23 cellular contexts compared by ENCODE assay signal in the genomic region with DNA sequence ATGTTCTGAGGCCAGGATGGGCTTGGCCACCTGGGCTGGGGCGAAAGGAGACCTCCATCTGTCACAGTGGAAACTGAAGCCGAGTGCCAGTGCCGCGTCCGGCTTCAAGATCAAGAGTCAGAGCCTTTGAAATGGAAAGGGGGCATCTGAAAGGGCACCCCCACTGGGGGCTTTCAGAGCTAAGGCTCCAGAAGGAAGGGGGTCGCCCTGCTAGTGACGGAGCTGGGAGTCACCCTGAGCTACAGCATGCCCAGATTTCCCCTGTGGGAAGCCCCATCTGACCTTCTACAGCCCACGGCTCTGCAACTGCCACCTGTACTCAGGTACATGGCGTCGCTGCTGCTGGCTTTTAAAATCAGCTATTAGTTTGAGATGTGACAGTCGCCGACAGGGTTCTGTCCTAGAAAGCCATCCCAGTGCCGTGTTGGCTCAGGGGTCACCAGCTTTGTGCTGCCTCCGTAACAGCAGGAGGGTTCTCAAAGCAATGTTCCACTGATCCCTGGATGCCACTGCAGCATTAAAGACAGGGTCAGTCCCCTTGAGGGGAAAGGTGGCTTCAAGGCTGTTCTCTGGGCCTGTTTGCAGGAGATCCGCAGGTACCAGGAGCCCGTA. TPM values are rescaled to one million over a fixed set of nuclear protein-coding genes. Genes with fewer than 3 reads are reported as not detected.
DNase-seq lines count a peak whose midpoint lies in the region; ATAC-seq and TF ChIP-seq lines count a peak whose summit lies in the region.
"Had no signal": no experiment of that assay in that cellular context is flagged by ENCODE, and none has a peak within 500 bp of the region (broad histone marks: within the 10 kb centered on the region; RNA-seq: fewer than 3 reads in every experiment).

No MANE protein-coding gene starts in this region.

- peaks cover 42% of the 10 kb centered on the region for H3K36me3 Mint-ChIP-seq in activated T-helper 17 cell treated with anti-CD3 and anti-CD28 coated beads, Interleukin-2, amount 50 U/mL, for 72 hours (ENCODE audit: low read depth)

- no peaks in the 10 kb centered on the region for H3K4me1 Mint-ChIP-seq in activated T-helper 17 cell treated with anti-CD3 and anti-CD28 coated beads, Interleukin-2, amount 50 U/mL, for 72 hours
- H3K4me1 Mint-ChIP-seq: activated CD4-positive, alpha-beta T cell treated with anti-CD3 and anti-CD28 coated beads, Interleukin-2, amount 10 ng/mL, durations not matched to agents 7 days and 5 days had no signal

- peak overlapping the region; percentile 61 for H3K27ac ChIP-seq in left ventricle myocardium inferior (replicated peaks)
- no peak overlapping the region for H3K27ac ChIP-seq in neuronal stem cell (replicated peaks; ENCODE audit: low read length)
- no peak overlapping the region for H3K27ac ChIP-seq in vagina
- H3K27ac ChIP-seq: KMS-11, psoas muscle had no signal

- no peak overlapping the region for H4K8ac ChIP-seq in neuronal stem cell (ENCODE audit: low read depth, low read length)

- TF ChIP-seq CTCF in left ventricle myocardium inferior (IDR thresholded peaks at IDR 0.05; ENCODE audit: borderline replicate concordance), result no peak
- no peak for TF ChIP-seq CTCF in vagina (IDR thresholded peaks at IDR 0.05)

- H2BK5ac ChIP-seq in neuronal stem cell (ENCODE audit: low read length), result peak overlapping the region; percentile 19

- H2BK15ac ChIP-seq in neuronal stem cell (ENCODE audit: low read length), result no peak overlapping the region

- no peak for DNase-seq in left ventricle myocardium inferior
- no peak for DNase-seq in Right ventricle myocardium inferior (ENCODE audit: missing footprints)
- no peak for DNase-seq in neuronal stem cell (ENCODE audit: low spot score)
- DNase-seq in vagina (ENCODE audit: extremely low spot score in 2 of 2), result peak; percentile 72
- DNase-seq: activated CD4-positive, alpha-beta T cell treated with anti-CD3 and anti-CD28 coated beads, Interleukin-2, amount 10 ng/mL, durations not matched to agents 7 days and 5 days; activated naive CD8-positive, alpha-beta T cell treated with anti-CD3 and anti-CD28 coated beads, Interleukin-2, amount 10 ng/mL, durations not matched to agents 7 days and 5 days; activated T-cell treated with anti-CD3 and anti-CD28 coated beads, Interleukin-2, amount 50 U/mL, for 72 hours; DMS79 treated with DMSO at 0.1 percent for 48 hours; kidney glomerular epithelial cell; mesendoderm; NCI-H1048; NCI-H2029 treated with DMSO at 0.1 percent for 48 hours; NCI-H446 treated with DMSO at 0.1 percent for 48 hours; SW 1271 had no signal

- H3K27me3 ChIP-seq in left ventricle myocardium inferior (ENCODE audit: low read depth) (no peaks in the 10 kb centered on the region), neuronal stem cell (ENCODE audit: control insufficient read depth in 3 of 3, insufficient read depth in 3 of 3, low read depth in 1 of 3, low read length in 3 of 3) (no peaks in the 10 kb centered on the region), vagina (no peaks in the 10 kb centered on the region)
- H3K27me3 ChIP-seq: body of pancreas had no signal

- TF ChIP-seq POLR2A in vagina (IDR thresholded peaks at IDR 0.05), result no peak

- no peak overlapping the region for H4K91ac ChIP-seq in neuronal stem cell (ENCODE audit: low read depth, low read length, poor library complexity)

- ATAC-seq in Right ventricle myocardium inferior (no peak), HG03520 (IDR thresholded peaks at IDR 0.05; ENCODE audit: unreplicated experiment) (no peak), GM19351 (IDR thresholded peaks at IDR 0.05; ENCODE audit: unreplicated experiment) (no peak)
- no peak for ATAC-seq in activated T-helper 17 cell treated with anti-CD3 and anti-CD28 coated beads, Interleukin-2, amount 50 U/mL, for 72 hours (replicated peaks)
- ATAC-seq: activated T-cell treated with anti-CD3 and anti-CD28 coated beads, Interleukin-2, amount 50 U/mL, for 72 hours; body of pancreas; CD8-positive, alpha-beta T cell; psoas muscle had no signal

- H3K4me2 ChIP-seq in neuronal stem cell (ENCODE audit: insufficient read depth, low read length, poor library complexity, severe bottlenecking), result no peak overlapping the region
- H3K4me2 ChIP-seq: KMS-11 had no signal

- H3K4me3 Mint-ChIP-seq in activated T-helper 17 cell treated with anti-CD3 and anti-CD28 coated beads, Interleukin-2, amount 50 U/mL, for 72 hours, result no peak overlapping the region
- H3K4me3 Mint-ChIP-seq: activated CD4-positive, alpha-beta T cell treated with anti-CD3 and anti-CD28 coated beads, Interleukin-2, amount 10 ng/mL, durations not matched to agents 7 days and 5 days; activated naive CD8-positive, alpha-beta T cell treated with anti-CD3 and anti-CD28 coated beads, Interleukin-2, amount 10 ng/mL, durations not matched to agents 7 days and 5 days; activated T-cell treated with anti-CD3 and anti-CD28 coated beads, Interleukin-2, amount 50 U/mL, for 72 hours; CD8-positive, alpha-beta T cell; dendritic cell treated with granulocyte-macrophage colony-stimulating factor and Interleukin-4, amounts not matched to agents 40 ng/mL and 50 ng/mL, for 4 days; naive thymus-derived CD8-positive, alpha-beta T cell had no signal

- peaks cover 66% of the 10 kb centered on the region for H3K36me3 ChIP-seq in left ventricle myocardium inferior
- peaks cover 31 to 84% of the 10 kb centered on the region in 2 donors for H3K36me3 ChIP-seq in neuronal stem cell (replicated peaks in 1 of 2; ENCODE audit: control insufficient read depth in 2 of 2, insufficient read depth in 2 of 2, low read length in 2 of 2)
- H3K36me3 ChIP-seq in vagina, result peaks cover 0 to 46% of the 10 kb centered on the region in 2 donors

- H3K4ac ChIP-seq in neuronal stem cell (ENCODE audit: low read length), result no peak overlapping the region

- H2AK5ac ChIP-seq in neuronal stem cell (ENCODE audit: low read depth, low read length), result no peak overlapping the region

- H3K4me3 ChIP-seq in left ventricle myocardium inferior (no peak overlapping the region), neuronal stem cell (ENCODE audit: low read length in 2 of 2) (no peak overlapping the region), vagina (no peak overlapping the region)
- H3K4me3 ChIP-seq: body of pancreas, psoas muscle had no signal

- no peak overlapping the region for H2AFZ ChIP-seq in neuronal stem cell (ENCODE audit: low read length)

- no peak overlapping the region for H2BK120ac ChIP-seq in neuronal stem cell (ENCODE audit: low read depth, low read length)

- no CpG with 5 or more reads among the region's 16 CpGs for WGBS in neuronal stem cell (ENCODE audit: extremely low coverage in 2 of 2, insufficient read length in 2 of 2, insufficient replicate concordance in 1 of 2), 2 donors

- H3K9me3 ChIP-seq in left ventricle myocardium inferior (replicated peaks) (no peaks in the 10 kb centered on the region), neuronal stem cell (replicated peaks in 1 of 2; ENCODE audit: control insufficient read depth in 2 of 2, insufficient read depth in 1 of 2, low read depth in 1 of 2, low read length in 2 of 2) (no peaks in the 10 kb centered on the region), vagina (no peaks in the 10 kb centered on the region)
- H3K9me3 ChIP-seq: body of pancreas, psoas muscle had no signal

- no peak overlapping the region for H3K18ac ChIP-seq in neuronal stem cell (ENCODE audit: low read length)

- no peak overlapping the region for H3K9ac ChIP-seq in neuronal stem cell (ENCODE audit: low read depth, low read length, poor library complexity)
- H3K9ac ChIP-seq: KMS-11 had no signal

- no peaks in the 10 kb centered on the region for H3K9me3 Mint-ChIP-seq in activated T-helper 17 cell treated with anti-CD3 and anti-CD28 coated beads, Interleukin-2, amount 50 U/mL, for 72 hours
- H3K9me3 Mint-ChIP-seq: activated CD4-positive, alpha-beta T cell treated with anti-CD3 and anti-CD28 coated beads, Interleukin-2, amount 10 ng/mL, durations not matched to agents 7 days and 5 days; activated naive CD8-positive, alpha-beta T cell treated with anti-CD3 and anti-CD28 coated beads, Interleukin-2, amount 10 ng/mL, durations not matched to agents 7 days and 5 days; activated T-cell treated with anti-CD3 and anti-CD28 coated beads, Interleukin-2, amount 50 U/mL, for 72 hours; CD8-positive, alpha-beta T cell; dendritic cell treated with granulocyte-macrophage colony-stimulating factor and Interleukin-4, amounts not matched to agents 40 ng/mL and 50 ng/mL, for 4 days; naive thymus-derived CD8-positive, alpha-beta T cell had no signal

- H2BK12ac ChIP-seq in neuronal stem cell (ENCODE audit: low read length), result no peak overlapping the region

- intact Hi-C loops in left ventricle myocardium inferior (cut with micrococcal nuclease), result no loop called here
- intact Hi-C loops in Right ventricle myocardium inferior (cut with DNase I), result no loop called here
- intact Hi-C loops in vagina (cut with DNase I), result no loop called here

- no peak overlapping the region for H3K14ac ChIP-seq in neuronal stem cell (ENCODE audit: low read length)

- H3K4me1 ChIP-seq in left ventricle myocardium inferior (peaks cover 19% of the 10 kb centered on the region), neuronal stem cell (ENCODE audit: control insufficient read depth in 2 of 2, insufficient read depth in 1 of 2, low read depth in 1 of 2, low read length in 2 of 2) (no peaks in the 10 kb centered on the region), vagina (peaks cover 16% of the 10 kb centered on the region)
- H3K4me1 ChIP-seq: psoas muscle had no signal

- H3K23ac ChIP-seq in neuronal stem cell (ENCODE audit: low read depth, low read length, poor library complexity), result no peak overlapping the region

- no peaks in the 10 kb centered on the region for H3K27me3 Mint-ChIP-seq in activated T-helper 17 cell treated with anti-CD3 and anti-CD28 coated beads, Interleukin-2, amount 50 U/mL, for 72 hours
- H3K27me3 Mint-ChIP-seq: activated CD4-positive, alpha-beta T cell treated with anti-CD3 and anti-CD28 coated beads, Interleukin-2, amount 10 ng/mL, durations not matched to agents 7 days and 5 days; activated naive CD8-positive, alpha-beta T cell treated with anti-CD3 and anti-CD28 coated beads, Interleukin-2, amount 10 ng/mL, durations not matched to agents 7 days and 5 days; naive thymus-derived CD8-positive, alpha-beta T cell had no signal

- H3K27ac Mint-ChIP-seq in activated T-helper 17 cell treated with anti-CD3 and anti-CD28 coated beads, Interleukin-2, amount 50 U/mL, for 72 hours, result peak overlapping the region; percentile 28
- H3K27ac Mint-ChIP-seq: activated CD4-positive, alpha-beta T cell treated with anti-CD3 and anti-CD28 coated beads, Interleukin-2, amount 10 ng/mL, durations not matched to agents 7 days and 5 days; activated naive CD8-positive, alpha-beta T cell treated with anti-CD3 and anti-CD28 coated beads, Interleukin-2, amount 10 ng/mL, durations not matched to agents 7 days and 5 days; CD8-positive, alpha-beta T cell; dendritic cell treated with granulocyte-macrophage colony-stimulating factor and Interleukin-4, amounts not matched to agents 40 ng/mL and 50 ng/mL, for 4 days had no signal

- H3K79me1 ChIP-seq in neuronal stem cell (ENCODE audit: low read depth, low read length), result peaks cover 16% of the 10 kb centered on the region

RNA-seq across cellular contexts. Expression of a gene that starts 31.5 kb away (rescaled TPM):
- total RNA-seq in left ventricle myocardium inferior, result 32.2 TPM
- 29.2 TPM for total RNA-seq in Right ventricle myocardium inferior
- total RNA-seq in activated T-helper 17 cell treated with anti-CD3 and anti-CD28 coated beads, Interleukin-2, amount 50 U/mL, for 72 hours, result 10 to 100 TPM; 65.7 to 89.0 TPM
- polyA plus RNA-seq in neuronal stem cell (2013, experiment 1 of 2), result 65.7 TPM
- 63.4 TPM for polyA plus RNA-seq in neuronal stem cell (2013, experiment 2 of 2)
- 27.5 TPM for total RNA-seq in vagina

RNA-seq across cellular contexts. Expression of a gene that starts 32.0 kb away (rescaled TPM):
- total RNA-seq in left ventricle myocardium inferior, result 101 TPM
- 97.2 TPM for total RNA-seq in Right ventricle myocardium inferior
- 10 to 100 TPM; 32.8 to 53.2 TPM for total RNA-seq in activated T-helper 17 cell treated with anti-CD3 and anti-CD28 coated beads, Interleukin-2, amount 50 U/mL, for 72 hours
- 31.6 TPM for polyA plus RNA-seq in neuronal stem cell (2013, experiment 1 of 2)
- polyA plus RNA-seq in neuronal stem cell (2013, experiment 2 of 2), result 33.6 TPM
- total RNA-seq in vagina, result 49.8 TPM

Comparison
In these comparisons a context has a peak if more than half of its experiments do, and no peak if none do; other contexts are left out.
1. DNase-seq: peak in vagina (2 of 2); none in left ventricle myocardium inferior (single experiment), Right ventricle myocardium inferior (single experiment) and neuronal stem cell (single experiment).